ENCODE assay signal across 1 cellular context in the genomic region with DNA sequence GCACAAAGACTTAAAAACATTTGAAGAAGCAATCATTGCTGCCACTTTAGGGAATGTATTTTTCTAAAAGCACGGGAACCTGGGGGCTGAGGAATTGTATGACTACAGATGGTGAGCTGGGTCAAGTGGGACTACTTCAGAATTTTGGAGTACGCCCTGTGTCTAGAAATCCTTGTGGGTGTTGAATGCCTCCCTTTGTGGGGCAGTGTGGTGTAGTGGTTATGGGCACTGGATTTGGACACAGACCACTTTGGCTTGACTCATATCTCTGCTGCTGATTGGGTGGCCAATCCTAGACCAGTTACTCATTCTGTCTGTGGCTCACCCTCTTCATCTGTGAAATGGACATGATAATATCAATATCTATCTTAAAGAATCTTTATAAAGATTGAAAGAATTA.
TF ChIP-seq lines count a peak whose summit lies in the region.

No MANE protein-coding gene starts in this region.

TF ChIP-seq in endothelial cell of umbilical vein, 7 proteins besides CTCF, POLR2A, EP300 and RAD21 (continued from another document):
- no peak for TF ChIP-seq EZH2 (IDR thresholded peaks at IDR 0.05; ENCODE audit: borderline replicate concordance, low read depth, low read length, severe bottlenecking)
